1 cellular context compared by ENCODE assay signal in genomic region chr3:100256724-100257123, GRCh38.
TF ChIP-seq lines count a peak whose summit lies in the region.

No MANE protein-coding gene starts in this region.

TF ChIP-seq in SK-N-SH, 30 proteins besides CTCF, POLR2A, EP300 and RAD21 (continued from another document):
- TF ChIP-seq MAX (IDR thresholded peaks at IDR 0.05; ENCODE audit: low read depth): no peak
